ENCODE assay signal across 7 cellular contexts in genomic region chrX:153900806-153901752, GRCh38. TPM values are rescaled to one million over a fixed set of nuclear protein-coding genes. Genes with fewer than 3 reads are reported as not detected.
DNase-seq lines count a peak whose midpoint lies in the region; ATAC-seq and TF ChIP-seq lines count a peak whose summit lies in the region.

No MANE protein-coding gene starts in this region.

- peaks cover 26% of the 10 kb centered on the region for H3K4me1 Mint-ChIP-seq in chondrocyte (ENCODE audit: low read depth)

- H3K4me3 ChIP-seq in HCT116 (replicated peaks in 1 of 2; ENCODE audit: low read depth in 1 of 2, low read length in 2 of 2), result no peak overlapping the region
- H3K4me3 ChIP-seq in aorta (ENCODE audit: low read length in 2 of 2), result no peak overlapping the region

- POLR2A ChIA-PET in HCT116 (lab: Charles Lee), result interaction anchor here (0.7 kb wide), 1 partner anchor 11 kb away, joined by 3 read pairs; no protein-coding TSS in a partner anchor

- no peaks in the 10 kb centered on the region for H4K20me1 ChIP-seq in HCT116 (ENCODE audit: insufficient read depth)

- H3K27me3 ChIP-seq in HCT116 (ENCODE audit: insufficient read depth, low read length) (no peaks in the 10 kb centered on the region), aorta (ENCODE audit: control insufficient read depth in 1 of 2, insufficient read depth in 2 of 2, low read length in 1 of 2) (no peaks in the 10 kb centered on the region)

- no peak for TF ChIP-seq RAD21 in HCT116 (IDR thresholded peaks at IDR 0.05; ENCODE audit: low read depth)

- 37 to 61% methylated on average over 25 to 26 of the region's 26 CpGs for WGBS in aorta, 2 donors

- CTCF ChIA-PET in HCT116 (lab: Charles Lee), result no interaction called here

- no peak overlapping the region for H3K27ac ChIP-seq in HCT116 (ENCODE audit: low read depth, low read length)
- H3K27ac ChIP-seq in aorta (ENCODE audit: low read depth in 1 of 2, low read length in 2 of 2), result no peak overlapping the region

- TF ChIP-seq CTCF in GM12873 (IDR thresholded peaks at IDR 0.05; ENCODE audit: insufficient read depth, low read depth, low read length, missing control alignments) (peak; percentile 11), HCT116 (IDR thresholded peaks at IDR 0.05 in 2 of 3, conservative IDR thresholded peaks at IDR 0.05 in 1 of 3; ENCODE audit: borderline replicate concordance in 1 of 3, insufficient read depth in 1 of 3, low read depth in 2 of 3, low read length in 2 of 3) (no peak), chondrocyte (IDR thresholded peaks at IDR 0.05) (no peak)

- H3K9me2 ChIP-seq in HCT116 (ENCODE audit: insufficient read depth), result no peaks in the 10 kb centered on the region

- H3K4me1 ChIP-seq in HCT116 (ENCODE audit: control insufficient read depth in 1 of 2, insufficient read depth in 2 of 2, low read length in 2 of 2), result peaks cover 6 to 23% of the 10 kb centered on the region in 2 experiments; a peak in 2 of 4 replicates
- no peaks in the 10 kb centered on the region for H3K4me1 ChIP-seq in aorta (ENCODE audit: control insufficient read depth in 1 of 2, insufficient read depth in 2 of 2, low read length in 2 of 2)

- H3K4me3 Mint-ChIP-seq in chondrocyte (ENCODE audit: unreplicated experiment), result peak overlapping the region; percentile 22

- H3K36me3 ChIP-seq in HCT116 (ENCODE audit: control insufficient read depth in 1 of 2, insufficient read depth in 2 of 2, low read length in 2 of 2), result no peaks in the 10 kb centered on the region
- no peaks in the 10 kb centered on the region for H3K36me3 ChIP-seq in aorta (ENCODE audit: control insufficient read depth in 1 of 2, insufficient read depth in 2 of 2, low read length in 1 of 2)

- H3K9me3 ChIP-seq in HCT116 (ENCODE audit: control insufficient read depth in 1 of 2, insufficient read depth in 1 of 2, low read depth in 1 of 2, low read length in 2 of 2) (no peaks in the 10 kb centered on the region), aorta (ENCODE audit: control insufficient read depth, low read length) (no peaks in the 10 kb centered on the region)

- no peak overlapping the region for H2AFZ ChIP-seq in HCT116 (ENCODE audit: low read depth, low read length, poor library complexity, severe bottlenecking)

- TF ChIP-seq POLR2A in HCT116 (IDR thresholded peaks at IDR 0.05; ENCODE audit: borderline replicate concordance, extremely low read depth, insufficient read depth, insufficient read length), result no peak

- H3K27me3 Mint-ChIP-seq in chondrocyte (ENCODE audit: low read depth), result no peaks in the 10 kb centered on the region

- H3K9me3 Mint-ChIP-seq in chondrocyte (ENCODE audit: low read depth), result peaks cover 6% of the 10 kb centered on the region

- no peaks in the 10 kb centered on the region for H3K36me3 Mint-ChIP-seq in chondrocyte (ENCODE audit: low read depth)

- peak overlapping the region; percentile 66 for H3K27ac Mint-ChIP-seq in chondrocyte (ENCODE audit: unreplicated experiment)

- H3K79me2 ChIP-seq in HCT116 (ENCODE audit: insufficient read depth, low read length), result no peaks in the 10 kb centered on the region

- H3K4me2 ChIP-seq in HCT116 (ENCODE audit: low read length), result peak overlapping the region; percentile 28; the same call in 1 of the 2 replicates

- no TSS peak for BruUV-seq in HCT116 (replicated peaks; lab: Mats Ljungman, UMichigan)

- ATAC-seq in HCT116, result peak; percentile 28; the same call in 1 of the 2 replicates
- no peak for ATAC-seq in aorta (ENCODE audit: low FRiP score)

- no peak for DNase-seq in HCT116 (ENCODE audit: low read depth, low spot score)
- DNase-seq in NCI-H1105 treated with DMSO at 0.1 percent for 48 hours (lab: John Stamatoyannopoulos, UW), result peak; percentile 55
- peak; percentile 68 for DNase-seq in T1000 (lab: John Stamatoyannopoulos, UW)
- DNase-seq in chondrocyte (ENCODE audit: low spot score), result no peak
- peak; percentile 93 for DNase-seq in myocyte (ENCODE audit: low read depth)
- peak; percentile 77 to 78 for DNase-seq in aorta

- RAD21 ChIA-PET in HCT116 (lab: Charles Lee; ENCODE audit: low non-redundant PET in 1 of 2, low total read pairs in 2 of 2, uncharacterized antibody in 2 of 2, unreplicated experiment in 2 of 2), result no interaction called here

- intact Hi-C loops in HCT116 (cut with micrococcal nuclease) (no loop called here), aorta (cut with DNase I) (no loop called here)

- no peak overlapping the region for H3K9ac ChIP-seq in HCT116 (ENCODE audit: low read length)

TF ChIP-seq in HCT116, 20 proteins besides CTCF, POLR2A, EP300 and RAD21:
- TF ChIP-seq YY1 (IDR thresholded peaks at IDR 0.05; ENCODE audit: extremely low read depth, insufficient replicate concordance, low read depth, low read length), result no peak

RNA-seq across cellular contexts. Expression of gene AVPR2, which starts 3.4 kb away (rescaled TPM):
- total RNA-seq in HCT116 (2021; ENCODE audit: unreplicated experiment) (not detected), chondrocyte (not detected in 3 replicates), myocyte (0.48 and 1.0 TPM in 2 replicates), aorta (1 to 10 TPM; 3.0 to 4.6 TPM)
- polyA plus RNA-seq in HCT116 (2012), result 0.27 and 0.34 TPM in 2 replicates
- 0.35 TPM for polyA plus RNA-seq in myocyte (2012)
- under 1 TPM in 1 of 2 donors, not detected in 1; 0.23 TPM for polyA plus RNA-seq in aorta

RNA-seq across cellular contexts. Expression of gene L1CAM, which starts 15.1 kb away (rescaled TPM):
- total RNA-seq in HCT116 (2021; ENCODE audit: unreplicated experiment) (14.8 TPM), chondrocyte (2.2 to 2.9 TPM (median 2.5 TPM) in 3 replicates), myocyte (24.6 and 44.9 TPM in 2 replicates), aorta (10 to 100 TPM in 1 of 2 donors, 1 to 10 TPM in 1; 4.3 to 11.6 TPM)
- polyA plus RNA-seq in HCT116 (2012), result 10.4 and 10.8 TPM in 2 replicates
- 44.1 TPM for polyA plus RNA-seq in myocyte (2012)
- 1 to 10 TPM in 1 of 2 donors, not detected in 1; 1.0 TPM for polyA plus RNA-seq in aorta

RNA-seq across cellular contexts. Expression of gene ARHGAP4, which starts 25.0 kb away (rescaled TPM):
- total RNA-seq in HCT116 (2021; ENCODE audit: unreplicated experiment), result 67.4 TPM
- polyA plus RNA-seq in HCT116 (2012), result 41.2 and 44.2 TPM in 2 replicates
- 2.8 to 3.7 TPM (median 3.1 TPM) in 3 replicates for total RNA-seq in chondrocyte
- total RNA-seq in myocyte, result 12.8 and 18.2 TPM in 2 replicates
- 4.8 TPM for polyA plus RNA-seq in myocyte (2012)
- total RNA-seq in aorta, result 10 to 100 TPM; 36.0 to 81.3 TPM
- polyA plus RNA-seq in aorta, result 10 to 100 TPM; 13.5 to 31.9 TPM

RNA-seq across cellular contexts. Expression of gene NAA10, which starts 33.8 kb away (rescaled TPM):
- total RNA-seq in HCT116 (2021; ENCODE audit: unreplicated experiment) (124 TPM), chondrocyte (89.5 to 99.8 TPM (median 91.4 TPM) in 3 replicates), myocyte (120 and 132 TPM in 2 replicates), aorta (10 to 100 TPM; 70.2 to 87.3 TPM)
- polyA plus RNA-seq in HCT116 (2012), result 135 and 156 TPM in 2 replicates
- 150 TPM for polyA plus RNA-seq in myocyte (2012)
- 100 to 1,000 TPM in 1 of 2 donors, 10 to 100 TPM in 1; 81.8 to 287 TPM for polyA plus RNA-seq in aorta

RNA-seq across cellular contexts. Expression of gene RENBP, which starts 43.4 kb away (rescaled TPM):
- total RNA-seq in HCT116 (2021; ENCODE audit: unreplicated experiment), result 1.3 TPM
- polyA plus RNA-seq in HCT116 (2012), result 0.30 and 0.52 TPM in 2 replicates
- total RNA-seq in chondrocyte, result 6.5 to 13.4 TPM (median 13.1 TPM) in 3 replicates
- 2.5 and 2.7 TPM in 2 replicates for total RNA-seq in myocyte
- polyA plus RNA-seq in myocyte (2012), result 4.0 TPM
- 10 to 100 TPM; 13.1 to 20.9 TPM for total RNA-seq in aorta
- 10 to 100 TPM; 10.5 to 14.5 TPM for polyA plus RNA-seq in aorta

Comparison
In these comparisons a context has a peak if more than half of its experiments do, and no peak if none do; other contexts are left out.
1. DNase-seq: peak in NCI-H1105 treated with DMSO at 0.1 percent for 48 hours (single experiment), T1000 (single experiment), myocyte (single experiment) and aorta (2 of 2); none in HCT116 (single experiment) and chondrocyte (single experiment).